35 cellular contexts compared by ENCODE assay signal in genomic region chr2:16199882-16200590, GRCh38.
"Had no signal": no experiment of that assay in that cellular context is flagged by ENCODE, and none has a peak within 500 bp of the region (broad histone marks: within the 10 kb centered on the region; RNA-seq: fewer than 3 reads in every experiment).

No MANE protein-coding gene starts in this region.

- H3K36me3 ChIP-seq: ascending aorta, brain microvascular endothelial cell, breast epithelium, WERI-Rb-1 had no signal

- H3K4me1 Mint-ChIP-seq: activated CD4-positive, alpha-beta memory T cell treated with anti-CD3 and anti-CD28 coated beads, Interleukin-2, amount 10 ng/mL, durations not matched to agents 7 days and 5 days; activated CD4-positive, alpha-beta T cell treated with anti-CD3 and anti-CD28 coated beads for 36 hours; activated CD4-positive, alpha-beta T cell treated with anti-CD3 and anti-CD28 coated beads, Interleukin-2, amount 10 ng/mL, durations not matched to agents 7 days and 5 days; activated CD8-positive, alpha-beta memory T cell treated with anti-CD3 and anti-CD28 coated beads, Interleukin-2, amount 10 ng/mL, durations not matched to agents 7 days and 5 days; activated naive CD4-positive, alpha-beta T cell treated with anti-CD3 and anti-CD28 coated beads, Interleukin-2, amount 10 ng/mL, durations not matched to agents 7 days and 5 days; activated naive CD4-positive, alpha-beta T cell treated with anti-CD3 and anti-CD28 coated beads, Interleukin-2, amount 50 U/mL, for 24 hours; activated naive CD8-positive, alpha-beta T cell treated with anti-CD3 and anti-CD28 coated beads, Interleukin-2, amount 10 ng/mL, durations not matched to agents 7 days and 5 days; activated naive CD8-positive, alpha-beta T cell treated with anti-CD3 and anti-CD28 coated beads, Interleukin-2, amount 50 U/mL, for 24 hours had no signal

- DNase-seq: activated CD4-positive, alpha-beta memory T cell treated with anti-CD3 and anti-CD28 coated beads, Interleukin-2, amount 10 ng/mL, durations not matched to agents 7 days and 5 days; activated CD4-positive, alpha-beta T cell treated with anti-CD3 and anti-CD28 coated beads for 1 hour; activated CD4-positive, alpha-beta T cell treated with anti-CD3 and anti-CD28 coated beads for 36 hours; activated CD4-positive, alpha-beta T cell treated with anti-CD3 and anti-CD28 coated beads for 48 hours; activated CD4-positive, alpha-beta T cell treated with anti-CD3 and anti-CD28 coated beads, Interleukin-2, amount 10 ng/mL, durations not matched to agents 7 days and 5 days; activated CD4-positive, alpha-beta T cell treated with anti-CD3 and anti-CD28 coated beads, Interleukin-2, amount 50 U/mL, for 48 hours; activated CD4-positive, CD25-positive, alpha-beta regulatory T cell; activated CD8-positive, alpha-beta memory T cell treated with anti-CD3 and anti-CD28 coated beads for 24 hours; activated CD8-positive, alpha-beta memory T cell treated with anti-CD3 and anti-CD28 coated beads, Interleukin-2, amount 10 ng/mL, durations not matched to agents 7 days and 5 days; activated CD8-positive, alpha-beta memory T cell treated with anti-CD3 and anti-CD28 coated beads, Interleukin-2, amount 50 U/mL, for 48 hours; activated CD8-positive, alpha-beta T cell treated with anti-CD3 and anti-CD28 coated beads, Interleukin-2, amount 10 ng/mL, durations not matched to agents 7 days and 5 days; activated effector memory CD4-positive, alpha-beta T cell treated with Interleukin-2 at 50 U/mL for 16 hours; activated gamma-delta T cell; activated naive CD4-positive, alpha-beta T cell treated with anti-CD3 and anti-CD28 coated beads, Interleukin-2, amount 10 ng/mL, durations not matched to agents 7 days and 5 days; activated naive CD4-positive, alpha-beta T cell treated with Interleukin-2 at 50 U/mL for 16 hours; activated naive CD8-positive, alpha-beta T cell treated with anti-CD3 and anti-CD28 coated beads, Interleukin-2, amount 10 ng/mL, durations not matched to agents 7 days and 5 days; activated naive CD8-positive, alpha-beta T cell treated with anti-CD3 and anti-CD28 coated beads, Interleukin-2, amount 50 U/mL, for 24 hours; activated T-cell treated with anti-CD3 and anti-CD28 coated beads, Interleukin-2, amount 50 U/mL, for 24 hours; activated T-cell treated with anti-CD3 and anti-CD28 coated beads, Interleukin-2, amount 50 U/mL, for 48 hours; amygdala; anterior cingulate cortex; brain microvascular endothelial cell; central memory CD4-positive, alpha-beta T cell; T-helper 1 cell; T-helper 2 cell; T-helper 9 cell; WERI-Rb-1 had no signal

- H3K27ac ChIP-seq: ascending aorta, brain microvascular endothelial cell, breast epithelium, WERI-Rb-1 had no signal

- H3K27ac Mint-ChIP-seq: activated CD4-positive, alpha-beta memory T cell treated with anti-CD3 and anti-CD28 coated beads, Interleukin-2, amount 10 ng/mL, durations not matched to agents 7 days and 5 days; activated CD4-positive, alpha-beta T cell treated with anti-CD3 and anti-CD28 coated beads for 36 hours; activated CD4-positive, alpha-beta T cell treated with anti-CD3 and anti-CD28 coated beads, Interleukin-2, amount 10 ng/mL, durations not matched to agents 7 days and 5 days; activated CD8-positive, alpha-beta memory T cell treated with anti-CD3 and anti-CD28 coated beads, Interleukin-2, amount 10 ng/mL, durations not matched to agents 7 days and 5 days; activated CD8-positive, alpha-beta T cell treated with anti-CD3 and anti-CD28 coated beads, Interleukin-2, amount 10 ng/mL, durations not matched to agents 7 days and 5 days; activated naive CD4-positive, alpha-beta T cell treated with anti-CD3 and anti-CD28 coated beads, Interleukin-2, amount 10 ng/mL, durations not matched to agents 7 days and 5 days; activated naive CD4-positive, alpha-beta T cell treated with anti-CD3 and anti-CD28 coated beads, Interleukin-2, amount 50 U/mL, for 24 hours; activated naive CD8-positive, alpha-beta T cell; activated naive CD8-positive, alpha-beta T cell treated with anti-CD3 and anti-CD28 coated beads, Interleukin-2, amount 10 ng/mL, durations not matched to agents 7 days and 5 days; activated naive CD8-positive, alpha-beta T cell treated with anti-CD3 and anti-CD28 coated beads, Interleukin-2, amount 50 U/mL, for 24 hours; activated T-cell treated with anti-CD3 and anti-CD28 coated beads, Interleukin-2, amount 50 U/mL, for 24 hours; activated T-helper 2 cell treated with anti-CD3 and anti-CD28 coated beads, Interferon-gamma antibody, Interleukin-2, Interleukin-4, amounts not matched to agents 10 μg/mL and 5 μg/mL and 100 μg/mL, durations not matched to agents 14 hours and 24 hours and 36 hours; T-helper 1 cell treated with Interleukin-12 subunit alpha and Interleukin-12 subunit beta and Interleukin-4 antibody, amounts not matched to agents 30 μg/mL and 1 μg/mL, for 36 hours; T-helper 2 cell treated with Interferon-gamma antibody and Interleukin-4, amounts not matched to agents 5 μg/mL and 100 μg/mL, for 36 hours; WTC11 had no signal

- H3K36me3 Mint-ChIP-seq: activated CD8-positive, alpha-beta memory T cell treated with anti-CD3 and anti-CD28 coated beads, Interleukin-2, amount 10 ng/mL, durations not matched to agents 7 days and 5 days; activated naive CD4-positive, alpha-beta T cell treated with anti-CD3 and anti-CD28 coated beads, Interleukin-2, amount 10 ng/mL, durations not matched to agents 7 days and 5 days; activated naive CD4-positive, alpha-beta T cell treated with anti-CD3 and anti-CD28 coated beads, Interleukin-2, amount 50 U/mL, for 24 hours; activated naive CD8-positive, alpha-beta T cell; activated naive CD8-positive, alpha-beta T cell treated with anti-CD3 and anti-CD28 coated beads, Interleukin-2, amount 10 ng/mL, durations not matched to agents 7 days and 5 days; WTC11 had no signal

- H3K9me3 ChIP-seq: ascending aorta, breast epithelium had no signal

- H3K9me3 Mint-ChIP-seq: activated CD4-positive, alpha-beta memory T cell treated with anti-CD3 and anti-CD28 coated beads, Interleukin-2, amount 10 ng/mL, durations not matched to agents 7 days and 5 days; activated CD4-positive, alpha-beta T cell treated with anti-CD3 and anti-CD28 coated beads, Interleukin-2, amount 10 ng/mL, durations not matched to agents 7 days and 5 days; activated naive CD4-positive, alpha-beta T cell treated with anti-CD3 and anti-CD28 coated beads, Interleukin-2, amount 10 ng/mL, durations not matched to agents 7 days and 5 days; activated naive CD4-positive, alpha-beta T cell treated with anti-CD3 and anti-CD28 coated beads, Interleukin-2, amount 50 U/mL, for 24 hours; activated naive CD8-positive, alpha-beta T cell treated with anti-CD3 and anti-CD28 coated beads, Interleukin-2, amount 10 ng/mL, durations not matched to agents 7 days and 5 days; activated T-cell treated with anti-CD3 and anti-CD28 coated beads, Interleukin-2, amount 50 U/mL, for 24 hours; activated T-helper 2 cell treated with anti-CD3 and anti-CD28 coated beads, Interferon-gamma antibody, Interleukin-2, Interleukin-4, amounts not matched to agents 10 μg/mL and 5 μg/mL and 100 μg/mL, durations not matched to agents 14 hours and 24 hours and 36 hours; T-helper 1 cell treated with Interleukin-12 subunit alpha and Interleukin-12 subunit beta and Interleukin-4 antibody, amounts not matched to agents 30 μg/mL and 1 μg/mL, for 36 hours; T-helper 2 cell treated with Interferon-gamma antibody and Interleukin-4, amounts not matched to agents 5 μg/mL and 100 μg/mL, for 36 hours; WTC11 had no signal

- H3K4me3 ChIP-seq: ascending aorta, breast epithelium had no signal

- H3K27me3 ChIP-seq: ascending aorta, brain microvascular endothelial cell, breast epithelium had no signal

- H3K4me3 Mint-ChIP-seq: activated CD4-positive, alpha-beta memory T cell treated with anti-CD3 and anti-CD28 coated beads, Interleukin-2, amount 10 ng/mL, durations not matched to agents 7 days and 5 days; activated CD4-positive, alpha-beta T cell treated with anti-CD3 and anti-CD28 coated beads for 36 hours; activated CD4-positive, alpha-beta T cell treated with anti-CD3 and anti-CD28 coated beads, Interleukin-2, amount 10 ng/mL, durations not matched to agents 7 days and 5 days; activated CD8-positive, alpha-beta memory T cell treated with anti-CD3 and anti-CD28 coated beads, Interleukin-2, amount 10 ng/mL, durations not matched to agents 7 days and 5 days; activated CD8-positive, alpha-beta T cell treated with anti-CD3 and anti-CD28 coated beads, Interleukin-2, amount 10 ng/mL, durations not matched to agents 7 days and 5 days; activated naive CD4-positive, alpha-beta T cell treated with anti-CD3 and anti-CD28 coated beads, Interleukin-2, amount 10 ng/mL, durations not matched to agents 7 days and 5 days; activated naive CD4-positive, alpha-beta T cell treated with anti-CD3 and anti-CD28 coated beads, Interleukin-2, amount 50 U/mL, for 24 hours; activated naive CD8-positive, alpha-beta T cell; activated naive CD8-positive, alpha-beta T cell treated with anti-CD3 and anti-CD28 coated beads, Interleukin-2, amount 10 ng/mL, durations not matched to agents 7 days and 5 days; activated naive CD8-positive, alpha-beta T cell treated with anti-CD3 and anti-CD28 coated beads, Interleukin-2, amount 50 U/mL, for 24 hours; activated T-cell treated with anti-CD3 and anti-CD28 coated beads, Interleukin-2, amount 50 U/mL, for 24 hours; T-helper 1 cell treated with Interleukin-12 subunit alpha and Interleukin-12 subunit beta and Interleukin-4 antibody, amounts not matched to agents 30 μg/mL and 1 μg/mL, for 36 hours; T-helper 2 cell treated with Interferon-gamma antibody and Interleukin-4, amounts not matched to agents 5 μg/mL and 100 μg/mL, for 36 hours; WTC11 had no signal

- H3K27me3 Mint-ChIP-seq: activated CD4-positive, alpha-beta memory T cell treated with anti-CD3 and anti-CD28 coated beads, Interleukin-2, amount 10 ng/mL, durations not matched to agents 7 days and 5 days; activated CD4-positive, alpha-beta T cell treated with anti-CD3 and anti-CD28 coated beads for 36 hours; activated CD4-positive, alpha-beta T cell treated with anti-CD3 and anti-CD28 coated beads, Interleukin-2, amount 10 ng/mL, durations not matched to agents 7 days and 5 days; activated CD8-positive, alpha-beta memory T cell treated with anti-CD3 and anti-CD28 coated beads, Interleukin-2, amount 10 ng/mL, durations not matched to agents 7 days and 5 days; activated naive CD4-positive, alpha-beta T cell treated with anti-CD3 and anti-CD28 coated beads, Interleukin-2, amount 10 ng/mL, durations not matched to agents 7 days and 5 days; activated naive CD4-positive, alpha-beta T cell treated with anti-CD3 and anti-CD28 coated beads, Interleukin-2, amount 50 U/mL, for 24 hours; activated naive CD8-positive, alpha-beta T cell; activated naive CD8-positive, alpha-beta T cell treated with anti-CD3 and anti-CD28 coated beads, Interleukin-2, amount 10 ng/mL, durations not matched to agents 7 days and 5 days; activated naive CD8-positive, alpha-beta T cell treated with anti-CD3 and anti-CD28 coated beads, Interleukin-2, amount 50 U/mL, for 24 hours; activated T-cell treated with anti-CD3 and anti-CD28 coated beads, Interleukin-2, amount 50 U/mL, for 24 hours had no signal

- H3K4me1 ChIP-seq: ascending aorta, breast epithelium had no signal
